Comparison of ENCODE assay signal across 18 cellular contexts in genomic region chr4:1471443-1472147, GRCh38.
A peak's percentile ranks its signal among the peaks of the same experiment; 100 is the strongest.
DNase-seq lines count a peak whose midpoint lies in the region; ATAC-seq and TF ChIP-seq lines count a peak whose summit lies in the region.
"Had no signal": no experiment of that assay in that cellular context is flagged by ENCODE, and none has a peak within 500 bp of the region (broad histone marks: within the 10 kb centered on the region; RNA-seq: fewer than 3 reads in every experiment).

No MANE protein-coding gene starts in this region.

- intact Hi-C loops in left ventricle myocardium inferior (cut with micrococcal nuclease): no loop called here
- intact Hi-C loops in Right ventricle myocardium superior (cut with DNase I): no loop called here
- intact Hi-C loops in upper lobe of right lung (cut with DNase I): no loop called here

- H3K27ac ChIP-seq in left ventricle myocardium inferior (replicated peaks) (no peak overlapping the region), endodermal cell (ENCODE audit: low read depth, low read length) (no peak overlapping the region), upper lobe of right lung (no peak overlapping the region)
- H3K27ac ChIP-seq: SJSA1, thoracic aorta had no signal

- ATAC-seq in Right ventricle myocardium superior (ENCODE audit: poor library complexity) (no peak), upper lobe of right lung (no peak), GM21529 (IDR thresholded peaks at IDR 0.05; ENCODE audit: unreplicated experiment) (no peak)

- peaks cover 21% of the 10 kb centered on the region for H3K27me3 Mint-ChIP-seq in endodermal cell (ENCODE audit: insufficient read depth)

- H3K9me3 ChIP-seq in left ventricle myocardium inferior (replicated peaks) (no peaks in the 10 kb centered on the region), endodermal cell (ENCODE audit: control insufficient read depth, low read length) (no peaks in the 10 kb centered on the region), upper lobe of right lung (no peaks in the 10 kb centered on the region)
- H3K9me3 ChIP-seq: SJSA1, thoracic aorta had no signal

- TF ChIP-seq EP300 in Ishikawa (IDR thresholded peaks at IDR 0.05; ENCODE audit: borderline replicate concordance): no peak

- H3K4me3 ChIP-seq in left ventricle myocardium inferior (peak overlapping the region; percentile 4), endodermal cell (ENCODE audit: low read length) (no peak overlapping the region), upper lobe of right lung (no peak overlapping the region)
- H3K4me3 ChIP-seq: lung, SJSA1, thoracic aorta had no signal

- no peak for TF ChIP-seq RAD21 in Ishikawa (IDR thresholded peaks at IDR 0.05; ENCODE audit: low read depth)

- H3K4me1 ChIP-seq in left ventricle myocardium inferior (peaks cover 8% of the 10 kb centered on the region), endodermal cell (ENCODE audit: control insufficient read depth, insufficient read depth, low read length) (no peaks in the 10 kb centered on the region), upper lobe of right lung (no peaks in the 10 kb centered on the region)
- H3K4me1 ChIP-seq: SJSA1 had no signal

- H3K36me3 Mint-ChIP-seq in endodermal cell (ENCODE audit: low read depth): no peaks in the 10 kb centered on the region

- H3K27me3 ChIP-seq in left ventricle myocardium inferior (ENCODE audit: low read depth): peaks cover 70% of the 10 kb centered on the region
- H3K27me3 ChIP-seq in endodermal cell (ENCODE audit: control insufficient read depth, insufficient read depth, low read length, poor library complexity, severe bottlenecking): peaks cover 60% of the 10 kb centered on the region
- H3K27me3 ChIP-seq in upper lobe of right lung: peaks cover 30% of the 10 kb centered on the region
- H3K27me3 ChIP-seq: SJSA1 had no signal

- no peaks in the 10 kb centered on the region for H3K4me1 Mint-ChIP-seq in endodermal cell

- no peak overlapping the region for H3K9ac ChIP-seq in endodermal cell (ENCODE audit: extremely low read depth, low read length, poor library complexity, severe bottlenecking)

- WGBS in endodermal cell (ENCODE audit: insufficient coverage in 1 of 2, insufficient read length in 1 of 2), 2 experiments: 50 to 67% methylated on average over 33 to 51 of the region's 55 CpGs

- H3K4me3 Mint-ChIP-seq in endodermal cell: no peak overlapping the region
- H3K4me3 Mint-ChIP-seq: activated naive CD4-positive, alpha-beta T cell treated with anti-CD3 and anti-CD28 coated beads for 36 hours had no signal

- DNase-seq in left ventricle myocardium inferior (no peak), Right ventricle myocardium superior (no peak), endodermal cell (peak; percentile 35), upper lobe of right lung (peak; percentile 57), GM13976 (ENCODE audit: low spot score) (no peak), glomerular visceral epithelial cell (ENCODE audit: extremely low spot score) (no peak)
- DNase-seq: activated CD4-positive, alpha-beta T cell treated with anti-CD3 and anti-CD28 coated beads for 48 hours; activated naive CD4-positive, alpha-beta T cell treated with anti-CD3 and anti-CD28 coated beads for 36 hours; foreskin melanocyte; HCEC 1CT; NCI-H1417 treated with DMSO at 0.1 percent for 48 hours; NK-92 treated with Interleukin-12 subunit alpha and Interleukin-12 subunit beta, amount 100 ng/mL, for 24 hours; T-helper 9 cell had no signal

- no peak for TF ChIP-seq CTCF in left ventricle myocardium inferior (IDR thresholded peaks at IDR 0.05; ENCODE audit: borderline replicate concordance)
- TF ChIP-seq CTCF in endodermal cell (conservative IDR thresholded peaks at IDR 0.05): no peak
- TF ChIP-seq CTCF in upper lobe of right lung (IDR thresholded peaks at IDR 0.05): no peak
- no peak for TF ChIP-seq CTCF in GM13976 (IDR thresholded peaks at IDR 0.05; ENCODE audit: borderline replicate concordance, control extremely low read depth, extremely low read depth, insufficient read depth, missing control alignments)

- H3K36me3 ChIP-seq in left ventricle myocardium inferior (no peaks in the 10 kb centered on the region), endodermal cell (ENCODE audit: control insufficient read depth, insufficient read depth, low read length) (no peaks in the 10 kb centered on the region), upper lobe of right lung (no peaks in the 10 kb centered on the region)
- H3K36me3 ChIP-seq: SJSA1, thoracic aorta had no signal

- in situ Hi-C loops in GM13976 (cut with MboI; ENCODE audit: low sequenced_read_pairs, unreplicated experiment): no loop called here

- peaks cover 9% of the 10 kb centered on the region for H3K9me3 Mint-ChIP-seq in endodermal cell

- H3K27ac Mint-ChIP-seq in endodermal cell: no peak overlapping the region
- H3K27ac Mint-ChIP-seq: activated naive CD4-positive, alpha-beta T cell treated with anti-CD3 and anti-CD28 coated beads for 36 hours had no signal

TF ChIP-seq in Ishikawa, 13 proteins besides CTCF, POLR2A, EP300 and RAD21:
- 0 out of 2 replicates have a peak, but pooled peaks have one; percentile 20 for TF ChIP-seq MAX (IDR thresholded peaks at IDR 0.05)
- TF ChIP-seq NFIC (IDR thresholded peaks at IDR 0.05): no peak
- peak; percentile 53; the same call in 1 of the 2 replicates for TF ChIP-seq USF1 (IDR thresholded peaks at IDR 0.05)

Comparison
In these comparisons a context has a peak if more than half of its experiments do, and no peak if none do; other contexts are left out.
1. DNase-seq: peak in endodermal cell (single experiment) and upper lobe of right lung (single experiment); none in left ventricle myocardium inferior (single experiment), Right ventricle myocardium superior (single experiment), GM13976 (single experiment) and glomerular visceral epithelial cell (single experiment).